Comparison of ENCODE assay signal across 10 cellular contexts in the genomic region with DNA sequence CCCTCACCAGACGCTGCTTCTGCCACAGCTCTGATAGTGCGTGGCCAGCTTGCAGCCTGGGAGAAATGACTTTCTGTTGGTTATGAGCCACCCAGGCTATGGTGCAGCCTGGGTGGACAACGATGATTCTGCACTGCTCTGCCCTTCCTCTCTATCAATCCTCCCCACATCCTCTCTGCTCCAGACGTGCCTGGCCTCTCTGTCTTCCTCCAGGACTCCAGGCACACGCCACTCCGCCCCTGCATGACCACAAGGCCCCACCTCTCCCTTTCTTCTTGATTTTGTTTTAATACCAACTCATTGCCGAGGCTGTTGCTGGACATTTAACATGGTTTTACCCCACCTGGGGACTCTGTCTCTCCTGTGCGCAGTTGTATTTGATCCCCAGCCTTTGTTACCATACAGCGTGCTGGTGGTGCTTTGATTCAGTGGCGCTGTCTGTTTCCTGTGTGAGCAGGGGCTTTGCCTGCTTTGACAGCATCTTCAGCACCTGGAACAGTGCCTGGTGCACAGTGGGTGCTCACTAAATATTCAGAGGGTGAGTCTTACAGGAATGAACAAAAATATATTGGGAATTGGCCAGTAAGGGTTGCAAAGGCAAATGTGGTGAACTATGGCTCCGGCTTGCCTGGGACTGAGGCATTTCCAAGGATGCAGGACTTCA.
"Had no signal": no experiment of that assay in that cellular context is flagged by ENCODE, and none has a peak within 500 bp of the region (broad histone marks: within the 10 kb centered on the region; RNA-seq: fewer than 3 reads in every experiment).

No MANE protein-coding gene starts in this region.

- H3K27ac ChIP-seq: thyroid gland had no signal

- H3K9me3 ChIP-seq: thyroid gland had no signal

- H3K27ac Mint-ChIP-seq: activated CD4-positive, alpha-beta memory T cell treated with anti-CD3 and anti-CD28 coated beads, Interleukin-2, amount 10 ng/mL, durations not matched to agents 7 days and 5 days; activated naive CD4-positive, alpha-beta T cell treated with anti-CD3 and anti-CD28 coated beads, Interleukin-2, amount 50 U/mL, for 24 hours; activated T-helper 2 cell treated with anti-CD3 and anti-CD28 coated beads, Interferon-gamma antibody, Interleukin-2, Interleukin-4, amounts not matched to agents 10 μg/mL and 5 μg/mL and 100 μg/mL, durations not matched to agents 14 hours and 24 hours and 36 hours had no signal

- H3K4me1 ChIP-seq: thyroid gland had no signal

- H3K27me3 ChIP-seq: thyroid gland had no signal

- DNase-seq: activated CD4-positive, alpha-beta memory T cell treated with anti-CD3 and anti-CD28 coated beads, Interleukin-2, amount 10 ng/mL, durations not matched to agents 7 days and 5 days; activated CD4-positive, alpha-beta T cell treated with anti-CD3 and anti-CD28 coated beads for 1 hour; hippocampal formation; posterior cingulate gyrus; T-helper 1 cell; thyroid gland had no signal

- H3K4me1 Mint-ChIP-seq: activated CD4-positive, alpha-beta memory T cell treated with anti-CD3 and anti-CD28 coated beads, Interleukin-2, amount 10 ng/mL, durations not matched to agents 7 days and 5 days; activated naive CD4-positive, alpha-beta T cell treated with anti-CD3 and anti-CD28 coated beads, Interleukin-2, amount 50 U/mL, for 24 hours had no signal

- H3K4me3 Mint-ChIP-seq: activated CD4-positive, alpha-beta memory T cell treated with anti-CD3 and anti-CD28 coated beads, Interleukin-2, amount 10 ng/mL, durations not matched to agents 7 days and 5 days; activated naive CD4-positive, alpha-beta T cell treated with anti-CD3 and anti-CD28 coated beads, Interleukin-2, amount 50 U/mL, for 24 hours; neural crest cell had no signal

- H3K36me3 Mint-ChIP-seq: activated naive CD4-positive, alpha-beta T cell treated with anti-CD3 and anti-CD28 coated beads, Interleukin-2, amount 50 U/mL, for 24 hours had no signal

- H3K36me3 ChIP-seq: thyroid gland had no signal

- FAIRE-seq: urothelium cell line had no signal

- H3K9me3 Mint-ChIP-seq: activated CD4-positive, alpha-beta memory T cell treated with anti-CD3 and anti-CD28 coated beads, Interleukin-2, amount 10 ng/mL, durations not matched to agents 7 days and 5 days; activated naive CD4-positive, alpha-beta T cell treated with anti-CD3 and anti-CD28 coated beads, Interleukin-2, amount 50 U/mL, for 24 hours; activated T-helper 2 cell treated with anti-CD3 and anti-CD28 coated beads, Interferon-gamma antibody, Interleukin-2, Interleukin-4, amounts not matched to agents 10 μg/mL and 5 μg/mL and 100 μg/mL, durations not matched to agents 14 hours and 24 hours and 36 hours; neural crest cell had no signal

- H3K27me3 Mint-ChIP-seq: activated CD4-positive, alpha-beta memory T cell treated with anti-CD3 and anti-CD28 coated beads, Interleukin-2, amount 10 ng/mL, durations not matched to agents 7 days and 5 days had no signal

- H3K4me3 ChIP-seq: thyroid gland had no signal
